12 cellular contexts compared by ENCODE assay signal in the genomic region with DNA sequence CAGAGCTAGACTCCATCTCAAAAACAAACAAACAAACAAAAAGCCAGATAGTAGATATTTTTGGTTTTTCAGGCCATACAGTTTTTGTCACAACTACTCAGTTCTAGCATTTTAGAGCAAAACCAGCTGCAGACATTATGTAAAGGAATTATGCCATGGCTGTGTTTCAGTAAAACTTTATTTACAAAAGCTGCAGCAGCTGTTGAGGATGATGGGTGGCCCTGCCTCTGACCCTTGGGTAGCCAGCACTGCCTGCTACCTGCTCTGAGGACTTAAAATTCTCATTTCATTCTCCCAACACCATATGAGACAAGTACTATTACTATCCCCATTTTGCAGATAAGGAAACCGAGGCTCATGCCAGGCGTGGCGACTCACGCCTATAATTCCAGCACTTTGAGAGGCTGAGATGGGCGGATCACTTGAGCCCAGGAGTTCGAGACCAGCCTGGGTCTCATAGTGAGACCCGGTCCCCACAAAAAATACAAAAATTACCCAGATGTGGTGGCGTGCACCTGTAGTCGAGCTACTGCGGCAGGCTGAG. TPM values are rescaled to one million over a fixed set of nuclear protein-coding genes. Genes with fewer than 3 reads are reported as not detected.
"Had no signal": no experiment of that assay in that cellular context is flagged by ENCODE, and none has a peak within 500 bp of the region (broad histone marks: within the 10 kb centered on the region; RNA-seq: fewer than 3 reads in every experiment).

No MANE protein-coding gene starts in this region.

- H3K36me3 Mint-ChIP-seq: activated CD4-positive, alpha-beta memory T cell treated with anti-CD3 and anti-CD28 coated beads for 36 hours; activated CD8-positive, alpha-beta memory T cell treated with anti-CD3 and anti-CD28 coated beads, Interleukin-2, amount 10 ng/mL, durations not matched to agents 7 days and 5 days; natural killer cell had no signal

- H3K9me3 Mint-ChIP-seq: activated CD4-positive, alpha-beta memory T cell treated with anti-CD3 and anti-CD28 coated beads for 36 hours; activated naive CD4-positive, alpha-beta T cell treated with anti-CD3 and anti-CD28 coated beads for 36 hours; activated T-helper 2 cell treated with anti-CD3 and anti-CD28 coated beads, Interferon-gamma antibody, Interleukin-2, Interleukin-4, amounts not matched to agents 10 μg/mL and 5 μg/mL and 100 μg/mL, durations not matched to agents 14 hours and 24 hours and 36 hours; endodermal cell; natural killer cell had no signal

- H3K4me3 Mint-ChIP-seq: activated CD4-positive, alpha-beta memory T cell treated with anti-CD3 and anti-CD28 coated beads for 36 hours; activated CD4-positive, alpha-beta T cell treated with anti-CD3 and anti-CD28 coated beads for 36 hours; activated CD8-positive, alpha-beta memory T cell treated with anti-CD3 and anti-CD28 coated beads, Interleukin-2, amount 10 ng/mL, durations not matched to agents 7 days and 5 days; activated naive CD4-positive, alpha-beta T cell treated with anti-CD3 and anti-CD28 coated beads for 36 hours; endodermal cell; natural killer cell had no signal

- DNase-seq: dorsolateral prefrontal cortex, hippocampal formation had no signal

- H3K4me1 Mint-ChIP-seq: activated CD4-positive, alpha-beta T cell treated with anti-CD3 and anti-CD28 coated beads for 36 hours; activated CD8-positive, alpha-beta memory T cell treated with anti-CD3 and anti-CD28 coated beads, Interleukin-2, amount 10 ng/mL, durations not matched to agents 7 days and 5 days; natural killer cell had no signal

- H3K36me3 ChIP-seq: left lung had no signal

- H3K27ac Mint-ChIP-seq: activated CD4-positive, alpha-beta memory T cell treated with anti-CD3 and anti-CD28 coated beads for 36 hours; activated CD4-positive, alpha-beta T cell treated with anti-CD3 and anti-CD28 coated beads for 36 hours; activated CD8-positive, alpha-beta memory T cell treated with anti-CD3 and anti-CD28 coated beads, Interleukin-2, amount 10 ng/mL, durations not matched to agents 7 days and 5 days; activated naive CD4-positive, alpha-beta T cell treated with anti-CD3 and anti-CD28 coated beads for 36 hours; activated T-helper 2 cell treated with anti-CD3 and anti-CD28 coated beads, Interferon-gamma antibody, Interleukin-2, Interleukin-4, amounts not matched to agents 10 μg/mL and 5 μg/mL and 100 μg/mL, durations not matched to agents 14 hours and 24 hours and 36 hours; endodermal cell; natural killer cell had no signal

- H3K27me3 Mint-ChIP-seq: activated CD8-positive, alpha-beta memory T cell treated with anti-CD3 and anti-CD28 coated beads, Interleukin-2, amount 10 ng/mL, durations not matched to agents 7 days and 5 days had no signal

- H3K4me3 ChIP-seq: dorsolateral prefrontal cortex, left lung had no signal

- H3K27ac ChIP-seq: left lung had no signal

- FAIRE-seq: kidney, urothelium cell line had no signal

- H3K27me3 ChIP-seq: left lung had no signal

- H3K9me3 ChIP-seq: left lung had no signal

RNA-seq across cellular contexts. Expression of a gene that starts 56.3 kb away (rescaled TPM):
- total RNA-seq: activated CD4-positive, alpha-beta memory T cell treated with anti-CD3 and anti-CD28 coated beads for 36 hours; activated CD4-positive, alpha-beta T cell treated with anti-CD3 and anti-CD28 coated beads for 36 hours; activated CD8-positive, alpha-beta memory T cell treated with anti-CD3 and anti-CD28 coated beads, Interleukin-2, amount 10 ng/mL, durations not matched to agents 7 days and 5 days; activated naive CD4-positive, alpha-beta T cell treated with anti-CD3 and anti-CD28 coated beads for 36 hours; activated T-helper 2 cell treated with anti-CD3 and anti-CD28 coated beads, Interferon-gamma antibody, Interleukin-2, Interleukin-4, amounts not matched to agents 10 μg/mL and 5 μg/mL and 100 μg/mL, durations not matched to agents 14 hours and 24 hours and 36 hours had no signal
